ENCODE assay signal across 2 cellular contexts in genomic region chr7:48250441-48250951, GRCh38.
TF ChIP-seq lines count a peak whose summit lies in the region.

No MANE protein-coding gene starts in this region.

TF ChIP-seq in IMR-90, 13 proteins besides CTCF, POLR2A, EP300 and RAD21:
- TF ChIP-seq SMC3 (IDR thresholded peaks at IDR 0.05; ENCODE audit: low read depth, low read length) (no peak), CHD1 (IDR thresholded peaks at IDR 0.05; ENCODE audit: low read depth, low read length) (no peak), RFX5 (IDR thresholded peaks at IDR 0.05; ENCODE audit: low read depth, low read length) (no peak), CEBPB (IDR thresholded peaks at IDR 0.05; ENCODE audit: low read depth, low read length) (no peak), MAFK (IDR thresholded peaks at IDR 0.05; ENCODE audit: low read depth, low read length) (no peak), FOS (IDR thresholded peaks at IDR 0.05; ENCODE audit: low read depth, low read length) (no peak), NFE2L2 (IDR thresholded peaks at IDR 0.05; ENCODE audit: low read depth, low read length) (no peak)

TF ChIP-seq in K562, 482 proteins besides CTCF, POLR2A, EP300 and RAD21:
- TF ChIP-seq FOSL1 (tag; conservative IDR thresholded peaks at IDR 0.05) (no peak), NFIC (IDR thresholded peaks at IDR 0.05) (0 out of 2 replicates have a peak, but pooled peaks have one; percentile 37)
